Comparison of ENCODE assay signal across 8 cellular contexts in the genomic region with DNA sequence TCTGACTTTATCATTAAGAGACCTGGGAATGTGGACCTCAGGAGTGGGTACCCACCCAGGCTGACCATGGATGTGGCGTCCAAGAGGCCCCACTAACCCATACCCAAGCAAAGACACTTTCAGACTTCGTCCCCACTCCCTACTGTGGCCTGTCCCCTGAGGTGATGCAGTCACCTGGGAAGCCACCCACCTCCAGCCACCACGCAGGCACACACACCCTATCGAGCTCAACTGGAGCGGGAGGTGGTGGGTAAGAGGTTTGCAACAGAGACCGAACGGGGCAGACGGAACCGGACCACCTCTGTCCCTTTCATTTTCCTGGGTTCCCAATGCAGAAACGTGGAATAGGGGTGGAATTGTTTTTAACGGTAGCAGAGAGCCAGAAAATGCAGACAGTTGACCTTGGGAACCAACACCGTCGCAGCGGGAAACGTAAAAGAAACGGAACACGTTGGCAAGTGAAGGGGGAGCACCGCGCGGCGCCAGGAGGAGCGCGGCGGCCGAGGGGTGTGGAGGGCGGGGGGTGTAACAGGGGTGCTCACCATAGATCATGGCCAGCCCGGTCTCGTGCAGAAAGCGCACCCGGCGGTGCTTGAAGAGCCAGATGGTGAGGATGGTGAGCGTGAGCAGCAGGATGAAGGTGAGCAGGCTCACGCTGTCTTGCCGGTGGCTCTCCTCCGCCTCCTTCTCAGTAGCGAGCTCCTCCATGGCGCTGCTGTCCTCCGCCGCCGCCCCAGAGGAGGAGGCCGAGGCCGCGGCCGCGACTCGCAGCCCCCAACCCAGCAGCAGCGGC. TPM values are rescaled to one million over a fixed set of nuclear protein-coding genes. Genes with fewer than 3 reads are reported as not detected.
DNase-seq lines count a peak whose midpoint lies in the region; ATAC-seq and TF ChIP-seq lines count a peak whose summit lies in the region.

No MANE protein-coding gene starts in this region.

- no peaks in the 10 kb centered on the region for H3K4me1 Mint-ChIP-seq in Caco-2 (ENCODE audit: low read depth, unreplicated experiment)

- CTCF ChIA-PET in Caco-2 (lab: Charles Lee), result interaction anchor here (0.6 to 1.5 kb wide), 3 partner anchors 38 to 146 kb away, joined by 3 to 15 read pairs (median 4); no protein-coding TSS in a partner anchor

- H3K9me3 Mint-ChIP-seq in Caco-2 (ENCODE audit: unreplicated experiment), result no peaks in the 10 kb centered on the region

- no peaks in the 10 kb centered on the region for H3K9me3 ChIP-seq in Caco-2
- H3K9me3 ChIP-seq in parathyroid adenoma (ENCODE audit: control insufficient read depth, low read length), result no peaks in the 10 kb centered on the region

- H2AFZ ChIP-seq in parathyroid adenoma, result peak overlapping the region; percentile 64

- DNase-seq in Caco-2 (no peak), fibroblast of pulmonary artery (ENCODE audit: low read depth) (no peak), NOMO-1 treated with dmso at 0.1 percent for 144 hours (lab: John Stamatoyannopoulos, UW; ENCODE audit: unreplicated experiment) (no peak), LoVo (ENCODE audit: low spot score) (no peak)
- no peak for DNase-seq in Jurkat, Clone E6-1 (ENCODE audit: low read depth, low spot score)
- DNase-seq in activated CD8-positive, alpha-beta memory T cell treated with anti-CD3 and anti-CD28 coated beads, Interleukin-2, amount 50 U/mL, for 4 hours, result peak; percentile 21

- H3K36me3 Mint-ChIP-seq in Caco-2 (ENCODE audit: insufficient read depth, unreplicated experiment), result peaks cover 10% of the 10 kb centered on the region

- no peaks in the 10 kb centered on the region for H3K79me2 ChIP-seq in parathyroid adenoma

- H3K9ac ChIP-seq in parathyroid adenoma, result peak overlapping the region; percentile 11

- peak; percentile 20 for ATAC-seq in GM21515 (IDR thresholded peaks at IDR 0.05; ENCODE audit: unreplicated experiment)

- intact Hi-C loops in Caco-2 (cut with micrococcal nuclease; ENCODE audit: unreplicated experiment), result loop anchor here (5.0 kb wide), 1 partner anchor 219 kb away; no protein-coding TSS in a partner anchor

- no TSS peak for BruUV-seq in Caco-2 (replicated peaks; lab: Mats Ljungman, UMichigan)

- peak overlapping the region; percentile 85 for H3K4me3 Mint-ChIP-seq in Caco-2 (ENCODE audit: unreplicated experiment)

- H3K27ac ChIP-seq in parathyroid adenoma, result peak overlapping the region; percentile 73

- POLR2A ChIA-PET in Caco-2 (lab: Charles Lee), result interaction anchor here (0.6 kb wide), 2 partner anchors 54 to 76 kb away, joined by 3 read pairs; no protein-coding TSS in a partner anchor

- H3K4me1 ChIP-seq in Caco-2 (peaks cover 9% of the 10 kb centered on the region; the same call in 1 of the 2 replicates), parathyroid adenoma (no peaks in the 10 kb centered on the region)

- H3K36me3 ChIP-seq in Caco-2 (ENCODE audit: control insufficient read depth, insufficient read depth, low read length), result no peaks in the 10 kb centered on the region
- no peaks in the 10 kb centered on the region for H3K36me3 ChIP-seq in parathyroid adenoma (ENCODE audit: control insufficient read depth, insufficient read depth, low read length)

- H3K27ac Mint-ChIP-seq in Caco-2 (ENCODE audit: unreplicated experiment), result peak overlapping the region; percentile 83

- no peak for TF ChIP-seq CTCF in Caco-2 (IDR thresholded peaks at IDR 0.05; ENCODE audit: insufficient read depth in 1 of 2, low read depth in 1 of 2, low read length in 1 of 2, severe bottlenecking in 1 of 2, unreplicated experiment in 1 of 2)
- TF ChIP-seq CTCF in fibroblast of pulmonary artery (IDR thresholded peaks at IDR 0.05; ENCODE audit: low read length, missing control alignments), result no peak
- TF ChIP-seq CTCF in parathyroid adenoma (IDR thresholded peaks at IDR 0.05), result no peak

- H3K27me3 Mint-ChIP-seq in Caco-2 (ENCODE audit: insufficient read depth, unreplicated experiment), result no peaks in the 10 kb centered on the region

- H3K27me3 ChIP-seq in Caco-2 (replicated peaks; ENCODE audit: control insufficient read depth, insufficient read depth, low read length) (no peaks in the 10 kb centered on the region), parathyroid adenoma (ENCODE audit: control insufficient read depth, insufficient read depth, low read length) (no peaks in the 10 kb centered on the region)

- H3K4me3 ChIP-seq in Caco-2 (ENCODE audit: low read depth, low read length), result peak overlapping the region; percentile 83
- peak overlapping the region; percentile 57 for H3K4me3 ChIP-seq in Jurkat, Clone E6-1 (ENCODE audit: low read length)
- peak overlapping the region; percentile 61 for H3K4me3 ChIP-seq in fibroblast of pulmonary artery (replicated peaks; ENCODE audit: low read depth, low read length)
- H3K4me3 ChIP-seq in parathyroid adenoma (ENCODE audit: low read depth, low read length), result peak overlapping the region; percentile 61

- H3K4me2 ChIP-seq in parathyroid adenoma (ENCODE audit: low read length), result peak overlapping the region; percentile 64

RNA-seq across cellular contexts. Expression of a gene that starts 0.6 kb away (rescaled TPM):
- total RNA-seq in Caco-2 (2022), result 20.1 and 21.3 TPM in 2 replicates
- polyA plus RNA-seq in Jurkat, Clone E6-1 (2012; ENCODE audit: insufficient read depth, insufficient read length), result 4.6 TPM
